In genomic region chr19:55390461-55390880, GRCh38 we compare ENCODE assay signal across 12 cellular contexts. TPM values are rescaled to one million over a fixed set of nuclear protein-coding genes. Genes with fewer than 3 reads are reported as not detected.
A peak's percentile ranks its signal among the peaks of the same experiment; 100 is the strongest.
DNase-seq lines count a peak whose midpoint lies in the region; ATAC-seq and TF ChIP-seq lines count a peak whose summit lies in the region.
"Had no signal": no experiment of that assay in that cellular context is flagged by ENCODE, and none has a peak within 500 bp of the region (broad histone marks: within the 10 kb centered on the region; RNA-seq: fewer than 3 reads in every experiment).

No MANE protein-coding gene starts in this region.

- no peaks in the 10 kb centered on the region for H3K9me3 ChIP-seq in neural progenitor cell (ENCODE audit: low read depth)
- H3K9me3 ChIP-seq in thyroid gland, result no peaks in the 10 kb centered on the region
- H3K9me3 ChIP-seq: neutrophil had no signal

- H3K4me1 ChIP-seq in neural progenitor cell (peaks cover 29% of the 10 kb centered on the region), thyroid gland (peaks cover 18 to 32% of the 10 kb centered on the region in 2 donors)

- peaks cover 67% of the 10 kb centered on the region for H3F3A ChIP-seq in neural progenitor cell (ENCODE audit: low read depth)

- TF ChIP-seq CTCF in neural progenitor cell (IDR thresholded peaks at IDR 0.05) (no peak), thyroid gland (IDR thresholded peaks at IDR 0.05) (no peak)

- no peak for TF ChIP-seq POLR2A in thyroid gland (IDR thresholded peaks at IDR 0.05)

- no peak overlapping the region for H2AFZ ChIP-seq in neural progenitor cell (replicated peaks)

- H3K9me3 Mint-ChIP-seq in activated naive CD4-positive, alpha-beta T cell treated with anti-CD3 and anti-CD28 coated beads for 36 hours, result no peaks in the 10 kb centered on the region
- no peaks in the 10 kb centered on the region for H3K9me3 Mint-ChIP-seq in activated T-helper 17 cell treated with anti-CD3 and anti-CD28 coated beads, Interleukin-2, amount 50 U/mL, for 72 hours
- no peaks in the 10 kb centered on the region for H3K9me3 Mint-ChIP-seq in neural progenitor cell

- H3K27ac ChIP-seq in neural progenitor cell, result no peak overlapping the region
- no peak overlapping the region for H3K27ac ChIP-seq in thyroid gland
- H3K27ac ChIP-seq: neutrophil had no signal

- peaks cover 75% of the 10 kb centered on the region for H4K20me1 ChIP-seq in neural progenitor cell (ENCODE audit: low read depth)

- H3K36me3 ChIP-seq in neural progenitor cell, result no peaks in the 10 kb centered on the region
- H3K36me3 ChIP-seq in thyroid gland, result peaks cover 18 to 23% of the 10 kb centered on the region in 2 donors

- intact Hi-C loops in activated naive CD4-positive, alpha-beta T cell treated with anti-CD3 and anti-CD28 coated beads for 36 hours (cut with micrococcal nuclease), result no loop called here
- intact Hi-C loops in thyroid gland (cut with DNase I), result no loop called here

- peaks cover 32% of the 10 kb centered on the region for H3K79me2 ChIP-seq in neural progenitor cell (ENCODE audit: low read depth)

- H3K27ac Mint-ChIP-seq in activated naive CD4-positive, alpha-beta T cell treated with anti-CD3 and anti-CD28 coated beads for 36 hours, result peak overlapping the region; percentile 5
- peak overlapping the region; percentile 75 for H3K27ac Mint-ChIP-seq in activated T-helper 17 cell treated with anti-CD3 and anti-CD28 coated beads, Interleukin-2, amount 50 U/mL, for 72 hours
- no peak overlapping the region for H3K27ac Mint-ChIP-seq in neural progenitor cell

- 87 to 90% methylated on average over 3 to 7 of the region's 7 CpGs for WGBS in thyroid gland, 2 donors

- H3K4me3 Mint-ChIP-seq in activated naive CD4-positive, alpha-beta T cell treated with anti-CD3 and anti-CD28 coated beads for 36 hours, result no peak overlapping the region
- peak overlapping the region; percentile 100 for H3K4me3 Mint-ChIP-seq in activated T-helper 17 cell treated with anti-CD3 and anti-CD28 coated beads, Interleukin-2, amount 50 U/mL, for 72 hours
- H3K4me3 Mint-ChIP-seq in neural progenitor cell, result peak overlapping the region; percentile 42

- peaks cover 46% of the 10 kb centered on the region for H3K36me3 Mint-ChIP-seq in activated naive CD4-positive, alpha-beta T cell treated with anti-CD3 and anti-CD28 coated beads for 36 hours (ENCODE audit: low read depth)
- H3K36me3 Mint-ChIP-seq in activated T-helper 17 cell treated with anti-CD3 and anti-CD28 coated beads, Interleukin-2, amount 50 U/mL, for 72 hours (ENCODE audit: low read depth), result peaks cover 68% of the 10 kb centered on the region
- peaks cover 15% of the 10 kb centered on the region for H3K36me3 Mint-ChIP-seq in neural progenitor cell

- CTCF ChIA-PET in activated naive CD4-positive, alpha-beta T cell treated with anti-CD3 and anti-CD28 coated beads for 36 hours (lab: Charles Lee), result no interaction called here

- ATAC-seq in activated T-helper 17 cell treated with anti-CD3 and anti-CD28 coated beads, Interleukin-2, amount 50 U/mL, for 72 hours (replicated peaks), result no peak

- no peak overlapping the region for H3K4me3 ChIP-seq in neural progenitor cell
- H3K4me3 ChIP-seq in thyroid gland (replicated peaks in 1 of 3), result no peak overlapping the region

- no peak overlapping the region for H3K9ac ChIP-seq in neural progenitor cell

- no peak overlapping the region for H3K4me2 ChIP-seq in neural progenitor cell

- H3K27me3 Mint-ChIP-seq in activated naive CD4-positive, alpha-beta T cell treated with anti-CD3 and anti-CD28 coated beads for 36 hours (ENCODE audit: low read depth), result no peaks in the 10 kb centered on the region
- H3K27me3 Mint-ChIP-seq in activated T-helper 17 cell treated with anti-CD3 and anti-CD28 coated beads, Interleukin-2, amount 50 U/mL, for 72 hours, result no peaks in the 10 kb centered on the region
- peaks cover 3% of the 10 kb centered on the region for H3K27me3 Mint-ChIP-seq in neural progenitor cell (ENCODE audit: insufficient read depth, low read depth)

- no peak for DNase-seq in activated naive CD4-positive, alpha-beta T cell treated with anti-CD3 and anti-CD28 coated beads for 36 hours
- DNase-seq in activated naive CD4-positive, alpha-beta T cell treated with Interleukin-2 at 50 U/mL for 16 hours, result no peak
- DNase-seq in HT1080 (ENCODE audit: low read depth) (peak; percentile 57), neural progenitor cell (ENCODE audit: low spot score) (no peak), NK-92 (lab: John Stamatoyannopoulos, UW; ENCODE audit: unreplicated experiment) (no peak), NCI-H524 (lab: John Stamatoyannopoulos, UW) (no peak), thyroid gland (no peak)
- DNase-seq: head of caudate nucleus, NCI-H1436, SW 1271 had no signal

- H3K27me3 ChIP-seq in neural progenitor cell (no peaks in the 10 kb centered on the region), thyroid gland (no peaks in the 10 kb centered on the region)
- H3K27me3 ChIP-seq: neutrophil had no signal

- peaks cover 43% of the 10 kb centered on the region for H3K4me1 Mint-ChIP-seq in activated naive CD4-positive, alpha-beta T cell treated with anti-CD3 and anti-CD28 coated beads for 36 hours (ENCODE audit: low read depth)
- peaks cover 14% of the 10 kb centered on the region for H3K4me1 Mint-ChIP-seq in activated T-helper 17 cell treated with anti-CD3 and anti-CD28 coated beads, Interleukin-2, amount 50 U/mL, for 72 hours
- peaks cover 50% of the 10 kb centered on the region for H3K4me1 Mint-ChIP-seq in neural progenitor cell

RNA-seq across cellular contexts. Expression of gene RPL28, which starts 4.7 kb away (rescaled TPM):
- 1,000 to 10,000 TPM; 3,327 to 3,354 TPM for total RNA-seq in activated naive CD4-positive, alpha-beta T cell treated with anti-CD3 and anti-CD28 coated beads for 36 hours
- 733 and 1,703 TPM in 2 replicates for total RNA-seq in HT1080 (2014; rRNA removed; shearing (Covaris generic))
- polyA plus RNA-seq in HT1080 (2015; cell fraction: cytosol; rRNA removed), result 1,672 and 3,217 TPM in 2 replicates
- 715 and 767 TPM in 2 replicates for polyA plus RNA-seq in HT1080 (2015; cell fraction: nucleus; rRNA removed)
- total RNA-seq in activated T-helper 17 cell treated with anti-CD3 and anti-CD28 coated beads, Interleukin-2, amount 50 U/mL, for 72 hours, result 1,000 to 10,000 TPM; 2,155 to 2,438 TPM
- total RNA-seq in neural progenitor cell (ENCODE audit: low replicate concordance) (1,017 and 1,124 TPM in 2 replicates), thyroid gland (100 to 1,000 TPM; 156 to 404 (median 205) TPM)

RNA-seq across cellular contexts. Expression of gene TMEM238, which starts 6.4 kb away (rescaled TPM):
- 10 to 100 TPM in 1 of 2 experiments, 1 to 10 TPM in 1; 9.9 to 10.2 TPM for total RNA-seq in activated naive CD4-positive, alpha-beta T cell treated with anti-CD3 and anti-CD28 coated beads for 36 hours
- total RNA-seq in HT1080 (2014; rRNA removed; shearing (Covaris generic)), result 1.1 and 1.3 TPM in 2 replicates
- polyA plus RNA-seq in HT1080 (2015; cell fraction: cytosol; rRNA removed), result not detected in 2 replicates
- polyA plus RNA-seq in HT1080 (2015; cell fraction: nucleus; rRNA removed), result not detected in 2 replicates
- 10 to 100 TPM in 1 of 2 donors, 1 to 10 TPM in 1; 7.2 to 11.5 TPM for total RNA-seq in activated T-helper 17 cell treated with anti-CD3 and anti-CD28 coated beads, Interleukin-2, amount 50 U/mL, for 72 hours
- 0.15 TPM in 1 of 2 replicates, not detected in the other for total RNA-seq in neural progenitor cell (ENCODE audit: low replicate concordance)
- 10 to 100 TPM in 3 of 4 donors, 1 to 10 TPM in 1; 6.3 to 73.5 (median 31.2) TPM for total RNA-seq in thyroid gland

RNA-seq across cellular contexts. Expression of gene TMEM190, which starts 13.8 kb away (rescaled TPM):
- total RNA-seq in activated naive CD4-positive, alpha-beta T cell treated with anti-CD3 and anti-CD28 coated beads for 36 hours, result not detected
- not detected in 2 replicates for total RNA-seq in HT1080 (2014; rRNA removed; shearing (Covaris generic))
- not detected in 2 replicates for polyA plus RNA-seq in HT1080 (2015; cell fraction: cytosol; rRNA removed)
- 1.5 and 3.4 TPM in 2 replicates for polyA plus RNA-seq in HT1080 (2015; cell fraction: nucleus; rRNA removed)
- total RNA-seq in activated T-helper 17 cell treated with anti-CD3 and anti-CD28 coated beads, Interleukin-2, amount 50 U/mL, for 72 hours, result not detected
- not detected in 2 replicates for total RNA-seq in neural progenitor cell (ENCODE audit: low replicate concordance)
- total RNA-seq in thyroid gland, result not detected

RNA-seq across cellular contexts. Expression of gene UBE2S, which starts 17.1 kb away (rescaled TPM):
- 100 to 1,000 TPM; 294 to 307 TPM for total RNA-seq in activated naive CD4-positive, alpha-beta T cell treated with anti-CD3 and anti-CD28 coated beads for 36 hours
- total RNA-seq in HT1080 (2014; rRNA removed; shearing (Covaris generic)), result 646 and 1,047 TPM in 2 replicates
- polyA plus RNA-seq in HT1080 (2015; cell fraction: cytosol; rRNA removed), result 489 and 848 TPM in 2 replicates
- 144 and 251 TPM in 2 replicates for polyA plus RNA-seq in HT1080 (2015; cell fraction: nucleus; rRNA removed)
- 100 to 1,000 TPM; 183 to 343 TPM for total RNA-seq in activated T-helper 17 cell treated with anti-CD3 and anti-CD28 coated beads, Interleukin-2, amount 50 U/mL, for 72 hours
- total RNA-seq in neural progenitor cell (ENCODE audit: low replicate concordance) (118 and 159 TPM in 2 replicates), thyroid gland (10 to 100 TPM in 2 of 4 donors, 1 to 10 TPM in 2; 5.7 to 13.3 (median 9.8) TPM)

RNA-seq across cellular contexts. Expression of gene IL11, which starts 20.2 kb away (rescaled TPM):
- total RNA-seq in activated naive CD4-positive, alpha-beta T cell treated with anti-CD3 and anti-CD28 coated beads for 36 hours, result not detected
- 52.7 and 56.0 TPM in 2 replicates for total RNA-seq in HT1080 (2014; rRNA removed; shearing (Covaris generic))
- 34.5 and 41.4 TPM in 2 replicates for polyA plus RNA-seq in HT1080 (2015; cell fraction: cytosol; rRNA removed)
- polyA plus RNA-seq in HT1080 (2015; cell fraction: nucleus; rRNA removed), result 28.4 and 32.7 TPM in 2 replicates
- total RNA-seq in activated T-helper 17 cell treated with anti-CD3 and anti-CD28 coated beads, Interleukin-2, amount 50 U/mL, for 72 hours, result under 1 TPM; 0.15 to 0.95 TPM
- total RNA-seq in neural progenitor cell (ENCODE audit: low replicate concordance) (0.06 and 0.62 TPM in 2 replicates), thyroid gland (not detected)
